30 cellular contexts compared by ENCODE assay signal in the genomic region with DNA sequence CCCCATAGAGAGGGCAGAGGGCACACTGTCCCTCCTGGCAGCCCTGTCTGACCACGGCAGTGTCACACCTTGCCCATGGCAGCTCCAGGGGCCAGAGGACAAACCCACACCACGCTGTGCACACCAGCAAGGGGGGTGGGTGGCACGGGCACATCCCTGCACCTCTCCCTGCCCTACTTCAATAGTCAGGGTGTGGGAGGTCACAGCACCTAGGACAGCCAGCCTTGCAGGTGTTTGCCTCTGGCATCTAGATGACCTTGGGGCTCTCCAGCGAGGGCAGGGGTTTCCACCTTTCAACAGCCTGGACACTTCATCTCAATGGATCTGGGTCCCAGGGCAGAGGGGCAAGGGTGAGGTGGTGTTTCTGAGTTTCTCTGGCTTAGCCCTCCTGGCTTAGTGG.
DNase-seq lines count a peak whose midpoint lies in the region; ATAC-seq and TF ChIP-seq lines count a peak whose summit lies in the region.
"Had no signal": no experiment of that assay in that cellular context is flagged by ENCODE, and none has a peak within 500 bp of the region (broad histone marks: within the 10 kb centered on the region; RNA-seq: fewer than 3 reads in every experiment).

No MANE protein-coding gene starts in this region.

- POLR2A ChIA-PET in naive thymus-derived CD8-positive, alpha-beta T cell (lab: Charles Lee): interaction anchor here (1.0 to 2.2 kb wide), 2 partner anchors 27 to 65 kb away, joined by 3 to 9 read pairs; no protein-coding TSS in a partner anchor

- H3K4me1 ChIP-seq in aorta (ENCODE audit: control insufficient read depth in 1 of 2, insufficient read depth in 2 of 2, low read length in 2 of 2): no peaks in the 10 kb centered on the region
- H3K4me1 ChIP-seq: A549 had no signal

- no peaks in the 10 kb centered on the region for H3K9me3 Mint-ChIP-seq in chondrocyte (ENCODE audit: low read depth)
- H3K9me3 Mint-ChIP-seq in naive thymus-derived CD8-positive, alpha-beta T cell: no peaks in the 10 kb centered on the region

- no peak overlapping the region for H3K27ac ChIP-seq in aorta (ENCODE audit: low read depth in 1 of 2, low read length in 2 of 2)
- H3K27ac ChIP-seq: A549, left lung, PC-9, SK-N-MC, suprapubic skin had no signal

- no peaks in the 10 kb centered on the region for H3K9me3 ChIP-seq in aorta (ENCODE audit: control insufficient read depth, low read length)
- H3K9me3 ChIP-seq: left lung, suprapubic skin, upper lobe of left lung had no signal

- H3K27me3 Mint-ChIP-seq in chondrocyte (ENCODE audit: low read depth): no peaks in the 10 kb centered on the region
- H3K27me3 Mint-ChIP-seq in naive thymus-derived CD8-positive, alpha-beta T cell: no peaks in the 10 kb centered on the region
- H3K27me3 Mint-ChIP-seq: stimulated activated memory B cell treated with anti-CD40 and anti-IgM and Interleukin-4, amounts not matched to agents 10 μg/mL and 1 μg/mL and 100 μg/mL, for 72 hours; T-helper 17 cell had no signal

- DNase-seq in activated effector memory CD4-positive, alpha-beta T cell treated with anti-CD3 and anti-CD28 coated beads, Interleukin-2, amount 50 U/mL, for 16 hours: peak; percentile 60
- DNase-seq in activated effector memory CD4-positive, alpha-beta T cell treated with Interleukin-2 at 50 U/mL for 16 hours: no peak
- DNase-seq in chondrocyte (ENCODE audit: low spot score) (peak; percentile 61), aorta (peak; percentile 41 to 43), left lobe of liver (ENCODE audit: low spot score) (no peak), amygdala (lab: John Stamatoyannopoulos, UW) (no peak)
- DNase-seq in naive thymus-derived CD8-positive, alpha-beta T cell: no peak
- DNase-seq in stimulated activated CD4-positive, alpha-beta T cell treated with anti-CD3 and anti-CD28 coated beads, Interleukin-4, amount 100 ng/mL, for 1 hour: no peak
- DNase-seq: activated CD4-positive, alpha-beta T cell treated with anti-CD3 and anti-CD28 coated beads, Interleukin-2, amount 50 U/mL, for 4 hours; activated CD8-positive, alpha-beta memory T cell treated with anti-CD3 and anti-CD28 coated beads, Interleukin-2, amount 50 U/mL, for 4 hours; AML-193; caudate nucleus; erythroblast; H7; MM.1S; NCI-H1417 treated with DMSO at 0.1 percent for 48 hours; NCI-H226; NCI-H69; occipital lobe; PC-9; stimulated activated CD4-positive, alpha-beta T cell treated with anti-CD3 and anti-CD28 coated beads, Interleukin-15, amount 100 ng/mL, for 24 hours; T-helper 17 cell had no signal

- intact Hi-C loops in aorta (cut with DNase I): no loop called here

- H3K4me1 Mint-ChIP-seq in chondrocyte (ENCODE audit: low read depth): peaks cover 4% of the 10 kb centered on the region
- H3K4me1 Mint-ChIP-seq in naive thymus-derived CD8-positive, alpha-beta T cell: peaks cover 22 to 61% (median 44%) of the 10 kb centered on the region in 4 donors

- no peaks in the 10 kb centered on the region for H3K27me3 ChIP-seq in aorta (ENCODE audit: control insufficient read depth in 1 of 2, insufficient read depth in 2 of 2, low read length in 1 of 2)
- H3K27me3 ChIP-seq: left lung, suprapubic skin, upper lobe of left lung had no signal

- no peak for TF ChIP-seq CTCF in chondrocyte (IDR thresholded peaks at IDR 0.05)

- no peak overlapping the region for H3K4me3 ChIP-seq in aorta (ENCODE audit: low read length in 2 of 2)
- H3K4me3 ChIP-seq: A549, GM12878, left lung, PC-9, SK-N-MC, suprapubic skin, upper lobe of left lung had no signal

- no peak for ATAC-seq in naive thymus-derived CD8-positive, alpha-beta T cell
- ATAC-seq in aorta (ENCODE audit: low FRiP score) (no peak), left lobe of liver (no peak)
- ATAC-seq: A549; activated CD4-positive, CD25-positive, alpha-beta regulatory T cell treated with anti-CD3 and anti-CD28 coated beads, Interleukin-2, amount 50 U/mL, for 24 hours; GM12878; left lung; stimulated activated memory B cell treated with anti-CD40 and anti-IgM and Interleukin-4, amounts not matched to agents 10 μg/mL and 1 μg/mL and 100 μg/mL, for 72 hours; T-helper 17 cell had no signal

- H3K36me3 Mint-ChIP-seq in chondrocyte (ENCODE audit: low read depth): peaks cover 13% of the 10 kb centered on the region
- H3K36me3 Mint-ChIP-seq in naive thymus-derived CD8-positive, alpha-beta T cell: peaks cover 0 to 90% (median 28%) of the 10 kb centered on the region in 3 donors

- H3K4me3 Mint-ChIP-seq in chondrocyte (ENCODE audit: unreplicated experiment): no peak overlapping the region
- no peak overlapping the region for H3K4me3 Mint-ChIP-seq in naive thymus-derived CD8-positive, alpha-beta T cell
- H3K4me3 Mint-ChIP-seq: T-helper 17 cell had no signal

- H3K27ac Mint-ChIP-seq in chondrocyte (ENCODE audit: unreplicated experiment): no peak overlapping the region
- H3K27ac Mint-ChIP-seq in naive thymus-derived CD8-positive, alpha-beta T cell: peak overlapping the region; percentile 19 to 91 (median 66)

- WGBS in aorta, 2 donors: 89 to 90% methylated on average over 4 of the region's 4 CpGs

- peaks cover 3 to 6% of the 10 kb centered on the region in 2 donors for H3K36me3 ChIP-seq in aorta (ENCODE audit: control insufficient read depth in 1 of 2, insufficient read depth in 2 of 2, low read length in 1 of 2)

Comparison
In these comparisons a context has a peak if more than half of its experiments do, and no peak if none do; other contexts are left out.
1. DNase-seq: peak in activated effector memory CD4-positive, alpha-beta T cell treated with anti-CD3 and anti-CD28 coated beads, Interleukin-2, amount 50 U/mL, for 16 hours (single experiment), chondrocyte (single experiment) and aorta (2 of 2); none in activated effector memory CD4-positive, alpha-beta T cell treated with Interleukin-2 at 50 U/mL for 16 hours (single experiment), naive thymus-derived CD8-positive, alpha-beta T cell (0 of 10), left lobe of liver (single experiment), amygdala (0 of 56) and stimulated activated CD4-positive, alpha-beta T cell treated with anti-CD3 and anti-CD28 coated beads, Interleukin-4, amount 100 ng/mL, for 1 hour (single experiment).